In genomic region chr1:58363639-58364038, GRCh38 we compare ENCODE assay signal across 1 cellular context.
TF ChIP-seq lines count a peak whose summit lies in the region.

No MANE protein-coding gene starts in this region.

TF ChIP-seq in GM12878, 131 proteins besides CTCF, POLR2A, EP300 and RAD21 (continued from another document):
- TF ChIP-seq RELB (IDR thresholded peaks at IDR 0.05; ENCODE audit: low read depth) (peak; percentile 36; the same call in 1 of the 2 replicates), RELA (IDR thresholded peaks at IDR 0.05; ENCODE audit: borderline replicate concordance, partially characterized antibody) (peak; percentile 30), KLF5 (IDR thresholded peaks at IDR 0.05; ENCODE audit: partially characterized antibody) (no peak)
